28 cellular contexts compared by ENCODE assay signal in the genomic region with DNA sequence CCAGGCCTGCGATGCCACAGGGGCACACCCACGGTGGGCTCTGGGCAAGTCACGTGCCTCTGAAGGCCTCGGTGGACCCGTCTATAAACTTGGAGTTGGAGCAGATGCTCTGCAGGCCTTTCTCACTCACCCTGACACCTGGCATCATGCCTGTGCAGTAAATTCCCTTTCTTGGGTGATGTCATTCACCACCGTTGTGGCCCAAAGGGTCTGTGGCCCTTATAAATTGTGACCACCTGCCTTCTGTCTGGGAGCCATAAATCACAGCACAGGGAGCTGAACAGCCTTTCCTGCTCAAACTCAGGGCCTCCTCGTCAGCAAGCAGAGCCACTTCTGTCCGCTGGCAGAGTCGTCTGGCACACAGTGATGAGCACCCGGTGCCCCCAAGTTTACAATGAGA.
"Had no signal": no experiment of that assay in that cellular context is flagged by ENCODE, and none has a peak within 500 bp of the region (broad histone marks: within the 10 kb centered on the region; RNA-seq: fewer than 3 reads in every experiment).

No MANE protein-coding gene starts in this region.

- H3K4me3 ChIP-seq: heart right ventricle, left ventricle myocardium inferior, neural progenitor cell, right lobe of liver, skin epidermis, thoracic aorta, vagina had no signal

- H3K36me3 ChIP-seq: heart right ventricle, left ventricle myocardium inferior, neural progenitor cell, right lobe of liver, thoracic aorta, vagina had no signal

- H3K4me2 ChIP-seq: neural progenitor cell had no signal

- H3K27me3 ChIP-seq: neural progenitor cell, right lobe of liver, vagina had no signal

- H3K9me3 ChIP-seq: heart right ventricle, left ventricle myocardium inferior, right lobe of liver, thoracic aorta, vagina had no signal

- ATAC-seq: activated CD8-positive, alpha-beta T cell treated with anti-CD3 and anti-CD28 coated beads for 36 hours; activated naive CD8-positive, alpha-beta T cell treated with anti-CD3 and anti-CD28 coated beads, Interleukin-2, amount 50 U/mL, for 24 hours; activated T-cell treated with anti-CD3 and anti-CD28 coated beads, Interleukin-2, amount 50 U/mL, for 4 hours; activated T-helper 17 cell treated with anti-CD3 and anti-CD28 coated beads, Interleukin-2, amount 50 U/mL, for 72 hours; effector memory CD8-positive, alpha-beta T cell; heart right ventricle; naive thymus-derived CD4-positive, alpha-beta T cell; stimulated activated naive CD8-positive, alpha-beta T cell treated with anti-CD3 and anti-CD28 coated beads, Interleukin-15, Interleukin-2, amounts not matched to agents 100 U/mL and 50 U/mL, for 24 hours; T-helper 17 cell had no signal

- DNase-seq: activated CD4-positive, alpha-beta T cell treated with anti-CD3 and anti-CD28 coated beads, Interleukin-2, amount 50 U/mL, for 1 hour; activated CD8-positive, alpha-beta T cell treated with anti-CD3 and anti-CD28 coated beads for 36 hours; activated gamma-delta T cell treated with Interleukin-2 at 50 U/mL for 16 hours; activated naive CD4-positive, alpha-beta T cell treated with anti-CD3 and anti-CD28 coated beads, Interleukin-2, amount 50 U/mL, for 16 hours; activated naive CD8-positive, alpha-beta T cell treated with anti-CD3 and anti-CD28 coated beads, Interleukin-2, amount 50 U/mL, for 24 hours; activated T-cell treated with anti-CD3 and anti-CD28 coated beads, Interleukin-2, amount 50 U/mL, for 4 hours; amygdala; caudate nucleus; cortex of kidney; effector memory CD8-positive, alpha-beta T cell; erythroblast; heart right ventricle; kidney glomerular epithelial cell; left ventricle myocardium inferior; naive thymus-derived CD4-positive, alpha-beta T cell; posterior cingulate gyrus; right lobe of liver; stimulated activated CD4-positive, alpha-beta T cell treated with anti-CD3 and anti-CD28 coated beads, Interleukin-12 subunit alpha, Interleukin-12 subunit beta, amount 100 ng/mL, for 4 hours; stimulated activated CD4-positive, alpha-beta T cell treated with anti-CD3 and anti-CD28 coated beads, Interleukin-4, amount 100 ng/mL, for 1 hour; stimulated activated naive CD8-positive, alpha-beta T cell treated with anti-CD3 and anti-CD28 coated beads, Interleukin-15, Interleukin-2, amounts not matched to agents 100 U/mL and 50 U/mL, for 24 hours; T-helper 17 cell; T1000; trophoblast cell had no signal

- H2AFZ ChIP-seq: neural progenitor cell had no signal

- H3K4me1 ChIP-seq: neural progenitor cell, right lobe of liver had no signal

- H3K9ac ChIP-seq: neural progenitor cell had no signal

- H3K27ac ChIP-seq: heart right ventricle, left ventricle myocardium inferior, neural progenitor cell, right lobe of liver, skin epidermis, thoracic aorta, vagina had no signal
